ENCODE assay signal across 8 cellular contexts in the genomic region with DNA sequence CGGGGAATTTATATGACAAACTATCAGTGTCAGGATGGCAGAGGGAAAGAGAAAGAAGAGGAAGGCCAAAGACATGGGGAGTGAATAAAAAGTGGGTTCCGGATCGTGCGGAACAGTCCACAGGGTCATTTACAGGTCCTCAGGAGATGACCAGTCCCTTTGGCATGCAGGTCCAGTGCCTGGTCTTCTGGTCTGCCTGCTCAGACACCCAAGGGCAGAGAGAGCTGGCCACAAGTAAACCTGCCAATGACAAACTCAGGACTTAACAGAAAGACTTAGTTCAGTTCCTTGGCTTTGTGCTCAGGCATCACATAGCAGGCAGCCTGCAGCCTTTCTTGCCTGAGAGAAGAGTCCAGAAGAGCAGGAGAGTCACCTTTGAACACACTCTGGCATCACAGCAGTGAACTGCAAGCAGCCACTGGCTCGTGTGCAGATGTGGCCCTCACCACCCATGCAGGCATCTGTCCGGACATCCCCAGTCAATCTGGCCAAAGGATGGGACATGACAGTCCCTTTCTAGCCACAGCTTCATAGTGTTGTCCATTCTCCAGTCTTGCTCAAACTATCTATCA. TPM values are rescaled to one million over a fixed set of nuclear protein-coding genes. Genes with fewer than 3 reads are reported as not detected.
DNase-seq lines count a peak whose midpoint lies in the region; ATAC-seq lines count a peak whose summit lies in the region.

No MANE protein-coding gene starts in this region.

- peaks cover 56% of the 10 kb centered on the region for H3K36me3 Mint-ChIP-seq in activated CD4-positive, alpha-beta memory T cell treated with anti-CD3 and anti-CD28 coated beads, Interleukin-2, amount 10 ng/mL, durations not matched to agents 7 days and 5 days (ENCODE audit: low read depth)

- no peaks in the 10 kb centered on the region for H3K27me3 Mint-ChIP-seq in activated CD4-positive, alpha-beta memory T cell treated with anti-CD3 and anti-CD28 coated beads, Interleukin-2, amount 10 ng/mL, durations not matched to agents 7 days and 5 days

- POLR2A ChIA-PET in activated CD4-positive, alpha-beta memory T cell treated with anti-CD3 and anti-CD28 coated beads, Interleukin-2, amount 10 ng/mL, durations not matched to agents 7 days and 5 days (lab: Charles Lee) = interaction anchor here (2.3 kb wide), 1 partner anchor 10 kb away, joined by 7 read pairs; no protein-coding TSS in a partner anchor

- no peak for ATAC-seq in GM18907 (IDR thresholded peaks at IDR 0.05; ENCODE audit: unreplicated experiment)

- H3K27ac Mint-ChIP-seq in activated CD4-positive, alpha-beta memory T cell treated with anti-CD3 and anti-CD28 coated beads, Interleukin-2, amount 10 ng/mL, durations not matched to agents 7 days and 5 days = peak overlapping the region; percentile 23

- no peaks in the 10 kb centered on the region for H3K9me3 Mint-ChIP-seq in activated CD4-positive, alpha-beta memory T cell treated with anti-CD3 and anti-CD28 coated beads, Interleukin-2, amount 10 ng/mL, durations not matched to agents 7 days and 5 days

- peaks cover 40% of the 10 kb centered on the region for H3K4me1 Mint-ChIP-seq in activated CD4-positive, alpha-beta memory T cell treated with anti-CD3 and anti-CD28 coated beads, Interleukin-2, amount 10 ng/mL, durations not matched to agents 7 days and 5 days

- CTCF ChIA-PET in activated CD4-positive, alpha-beta memory T cell treated with anti-CD3 and anti-CD28 coated beads, Interleukin-2, amount 10 ng/mL, durations not matched to agents 7 days and 5 days (lab: Charles Lee) = no interaction called here

- DNase-seq in NCI-H1105 treated with DMSO at 0.1 percent for 48 hours (lab: John Stamatoyannopoulos, UW) = peak; percentile 5
- no peak for DNase-seq in NCI-H1105 (lab: John Stamatoyannopoulos, UW)
- DNase-seq in activated CD4-positive, alpha-beta memory T cell treated with anti-CD3 and anti-CD28 coated beads, Interleukin-2, amount 10 ng/mL, durations not matched to agents 7 days and 5 days = no peak
- peak; percentile 96 for DNase-seq in glomerular visceral epithelial cell (ENCODE audit: extremely low spot score)
- DNase-seq in pulmonary artery endothelial cell (ENCODE audit: low read depth, low spot score) = peak; percentile 90
- no peak for DNase-seq in NCI-H2171 (lab: John Stamatoyannopoulos, UW)
- DNase-seq in activated CD4-positive, CD25-positive, alpha-beta regulatory T cell treated with anti-CD3 and anti-CD28 coated beads, Interleukin-2, amount 50 U/mL, for 72 hours = no peak

- H3K4me3 Mint-ChIP-seq in activated CD4-positive, alpha-beta memory T cell treated with anti-CD3 and anti-CD28 coated beads, Interleukin-2, amount 10 ng/mL, durations not matched to agents 7 days and 5 days = no peak overlapping the region

RNA-seq across cellular contexts. Expression of a gene that starts 14.0 kb away (rescaled TPM):
- total RNA-seq in activated CD4-positive, alpha-beta memory T cell treated with anti-CD3 and anti-CD28 coated beads, Interleukin-2, amount 10 ng/mL, durations not matched to agents 7 days and 5 days = 10 to 100 TPM; 42.4 to 44.0 TPM
- 17.1 and 22.4 TPM in 2 replicates for total RNA-seq in pulmonary artery endothelial cell

RNA-seq across cellular contexts. Expression of a gene that starts 14.2 kb away (rescaled TPM):
- 10 to 100 TPM; 64.4 to 67.4 TPM for total RNA-seq in activated CD4-positive, alpha-beta memory T cell treated with anti-CD3 and anti-CD28 coated beads, Interleukin-2, amount 10 ng/mL, durations not matched to agents 7 days and 5 days
- total RNA-seq in pulmonary artery endothelial cell = 96.7 and 106 TPM in 2 replicates

RNA-seq across cellular contexts. Expression of a gene that starts 43.2 kb away (rescaled TPM):
- total RNA-seq in activated CD4-positive, alpha-beta memory T cell treated with anti-CD3 and anti-CD28 coated beads, Interleukin-2, amount 10 ng/mL, durations not matched to agents 7 days and 5 days = 100 to 1,000 TPM; 108 to 113 TPM
- 159 and 229 TPM in 2 replicates for total RNA-seq in pulmonary artery endothelial cell

RNA-seq across cellular contexts. Expression of a gene that starts 53.5 kb away (rescaled TPM):
- 100 to 1,000 TPM; 149 to 156 TPM for total RNA-seq in activated CD4-positive, alpha-beta memory T cell treated with anti-CD3 and anti-CD28 coated beads, Interleukin-2, amount 10 ng/mL, durations not matched to agents 7 days and 5 days
- 64.1 and 68.1 TPM in 2 replicates for total RNA-seq in pulmonary artery endothelial cell

Comparison
In these comparisons a context has a peak if more than half of its experiments do, and no peak if none do; other contexts are left out.
1. DNase-seq: peak in NCI-H1105 treated with DMSO at 0.1 percent for 48 hours (single experiment), glomerular visceral epithelial cell (single experiment) and pulmonary artery endothelial cell (single experiment); none in NCI-H1105 (single experiment), activated CD4-positive, alpha-beta memory T cell treated with anti-CD3 and anti-CD28 coated beads, Interleukin-2, amount 10 ng/mL, durations not matched to agents 7 days and 5 days (single experiment), NCI-H2171 (single experiment) and activated CD4-positive, CD25-positive, alpha-beta regulatory T cell treated with anti-CD3 and anti-CD28 coated beads, Interleukin-2, amount 50 U/mL, for 72 hours (single experiment).